1 cellular context compared by ENCODE assay signal in the genomic region with DNA sequence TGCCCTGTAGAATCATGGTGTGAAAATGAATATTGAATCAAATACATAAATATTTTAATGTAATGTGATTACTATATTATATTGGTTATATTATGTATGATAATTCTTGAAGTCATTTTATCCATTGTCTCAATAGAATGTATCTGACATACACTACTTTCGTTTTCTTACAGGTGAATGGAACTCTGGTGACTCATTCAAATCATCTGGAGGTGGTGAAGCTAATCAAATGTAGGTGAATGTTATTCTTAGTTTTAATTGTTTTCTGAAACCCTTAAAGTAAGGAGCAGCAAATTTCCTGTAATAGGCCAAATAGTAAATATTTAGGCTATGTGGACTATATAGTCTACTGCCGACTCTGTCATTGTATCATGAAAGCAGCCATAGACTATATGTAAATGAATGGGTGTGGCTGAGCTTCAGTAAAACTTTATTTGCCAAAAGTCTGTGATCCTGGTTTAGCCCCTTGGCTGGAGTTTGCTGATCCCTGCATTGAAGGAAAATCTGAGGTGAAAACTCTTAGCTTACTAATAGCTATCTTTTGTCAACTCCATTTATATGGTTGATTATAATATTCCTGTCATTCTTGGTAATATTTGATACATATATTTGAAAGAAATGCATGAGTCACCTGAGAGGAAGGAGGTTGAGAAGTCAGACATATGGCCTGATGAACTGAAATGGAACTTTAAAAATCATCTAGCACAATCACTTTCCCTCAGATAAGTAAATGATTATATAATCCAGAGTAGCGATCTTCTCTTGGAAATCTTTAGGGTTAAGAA.
TF ChIP-seq lines count a peak whose summit lies in the region.

No MANE protein-coding gene starts in this region.

TF ChIP-seq in IMR-90, 13 proteins besides CTCF, POLR2A, EP300 and RAD21 (continued from another document):
- TF ChIP-seq BHLHE40 (IDR thresholded peaks at IDR 0.05; ENCODE audit: low read depth, low read length) = no peak
- no peak for TF ChIP-seq CEBPB (IDR thresholded peaks at IDR 0.05; ENCODE audit: low read depth, low read length)
- no peak for TF ChIP-seq MXI1 (IDR thresholded peaks at IDR 0.05; ENCODE audit: borderline replicate concordance, low read depth, low read length)
- TF ChIP-seq, protein P1, sequence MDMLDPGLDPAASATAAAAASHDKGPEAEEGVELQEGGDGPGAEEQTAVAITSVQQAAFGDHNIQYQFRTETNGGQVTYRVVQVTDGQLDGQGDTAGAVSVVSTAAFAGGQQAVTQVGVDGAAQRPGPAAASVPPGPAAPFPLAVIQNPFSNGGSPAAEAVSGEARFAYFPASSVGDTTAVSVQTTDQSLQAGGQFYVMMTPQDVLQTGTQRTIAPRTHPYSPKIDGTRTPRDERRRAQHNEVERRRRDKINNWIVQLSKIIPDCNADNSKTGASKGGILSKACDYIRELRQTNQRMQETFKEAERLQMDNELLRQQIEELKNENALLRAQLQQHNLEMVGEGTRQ (IDR thresholded peaks at IDR 0.05; ENCODE audit: low read depth, low read length) = no peak
- no peak for TF ChIP-seq CHD1 (IDR thresholded peaks at IDR 0.05; ENCODE audit: low read depth, low read length)
- TF ChIP-seq SMC3 (IDR thresholded peaks at IDR 0.05; ENCODE audit: low read depth, low read length) = no peak
